Comparison of ENCODE assay signal across 9 cellular contexts in the genomic region with DNA sequence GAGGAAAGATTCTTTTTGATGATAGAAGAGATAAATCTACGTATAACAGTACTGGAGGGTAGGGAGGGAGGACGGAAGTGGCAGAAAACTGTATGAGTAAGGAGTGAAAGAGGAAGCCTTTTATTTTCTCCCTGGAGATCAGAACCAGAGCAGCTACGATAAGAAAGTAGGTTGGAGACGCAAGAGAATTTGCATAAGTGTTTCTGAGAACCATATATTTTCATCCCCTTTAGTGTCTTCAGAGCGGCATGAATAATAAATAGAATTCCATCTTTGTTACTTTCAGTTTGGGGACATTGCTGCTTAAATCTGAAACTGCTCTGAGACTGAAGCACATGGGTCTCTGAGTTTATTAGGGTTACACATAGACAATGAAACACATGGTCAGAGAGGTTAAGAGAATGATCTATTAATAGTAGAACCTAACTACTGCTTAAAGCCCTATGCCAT.
A peak's percentile ranks its signal among the peaks of the same experiment; 100 is the strongest.
DNase-seq lines count a peak whose midpoint lies in the region; ATAC-seq and TF ChIP-seq lines count a peak whose summit lies in the region.
"Had no signal": no experiment of that assay in that cellular context is flagged by ENCODE, and none has a peak within 500 bp of the region (broad histone marks: within the 10 kb centered on the region; RNA-seq: fewer than 3 reads in every experiment).

No MANE protein-coding gene starts in this region.

- TF ChIP-seq CTCF in Loucy (conservative IDR thresholded peaks at IDR 0.05; ENCODE audit: low read length) (no peak), esophagus muscularis mucosa (IDR thresholded peaks at IDR 0.05) (no peak), RWPE1 (conservative IDR thresholded peaks at IDR 0.05; ENCODE audit: low read depth) (no peak), mucosa of descending colon (IDR thresholded peaks at IDR 0.05) (no peak), upper lobe of left lung (IDR thresholded peaks at IDR 0.05) (no peak)

- 53% methylated on average over 5 of the region's 5 CpGs for WGBS in esophagus muscularis mucosa
- WGBS in upper lobe of left lung, 2 donors = 20 to 28% methylated on average over 5 of the region's 5 CpGs

- ATAC-seq in GM18505 (IDR thresholded peaks at IDR 0.05; ENCODE audit: unreplicated experiment) (peak; percentile 74), GM21717 (IDR thresholded peaks at IDR 0.05; ENCODE audit: unreplicated experiment) (peak; percentile 85), mucosa of descending colon (no peak), left ventricle myocardium superior (no peak), upper lobe of left lung (ENCODE audit: low FRiP score in 2 of 2) (no peak)
- ATAC-seq: Panc1 had no signal

- H3K36me3 ChIP-seq in Loucy (ENCODE audit: insufficient read depth, low read length) = no peaks in the 10 kb centered on the region
- no peaks in the 10 kb centered on the region for H3K36me3 ChIP-seq in esophagus muscularis mucosa
- no peaks in the 10 kb centered on the region for H3K36me3 ChIP-seq in mucosa of descending colon (ENCODE audit: low read depth)
- no peaks in the 10 kb centered on the region for H3K36me3 ChIP-seq in upper lobe of left lung

- TF ChIP-seq EP300 in esophagus muscularis mucosa (IDR thresholded peaks at IDR 0.05) = no peak
- TF ChIP-seq EP300 in upper lobe of left lung (IDR thresholded peaks at IDR 0.05) = no peak

- DNase-seq in esophagus muscularis mucosa (ENCODE audit: extremely low spot score) = peak; percentile 5
- no peak for DNase-seq in RWPE1 (ENCODE audit: low spot score)
- no peak for DNase-seq in mucosa of descending colon
- DNase-seq in left ventricle myocardium superior = no peak
- DNase-seq in upper lobe of left lung = no peak

- CTCF ChIA-PET in RWPE1 (lab: Yijun Ruan, JAX) = no interaction called here

- intact Hi-C loops in esophagus muscularis mucosa (cut with DNase I) = no loop called here
- intact Hi-C loops in mucosa of descending colon (cut with DNase I, micrococcal nuclease) = no loop called here
- intact Hi-C loops in left ventricle myocardium superior (cut with micrococcal nuclease) = no loop called here

- no peaks in the 10 kb centered on the region for H3K9me2 ChIP-seq in Loucy (replicated peaks; ENCODE audit: low read depth, low read length)

- H3F3A ChIP-seq in Loucy (ENCODE audit: low read depth) = no peaks in the 10 kb centered on the region

- no peaks in the 10 kb centered on the region for H4K20me1 ChIP-seq in Loucy (ENCODE audit: insufficient read depth, low read length, poor library complexity, severe bottlenecking)

- POLR2A ChIA-PET in RWPE1 (lab: Yijun Ruan, JAX; ENCODE audit: low non-redundant PET) = no interaction called here

- TF ChIP-seq POLR2A in GM18505 (IDR thresholded peaks at IDR 0.05; ENCODE audit: borderline replicate concordance, extremely low read depth, insufficient read depth, insufficient read length) (no peak), esophagus muscularis mucosa (IDR thresholded peaks at IDR 0.05; ENCODE audit: low read depth) (no peak), upper lobe of left lung (IDR thresholded peaks at IDR 0.05) (no peak)

- H3K4me3 ChIP-seq in Loucy (ENCODE audit: low read length, poor library complexity, severe bottlenecking) = peak overlapping the region; percentile 53
- peak overlapping the region in 2 of 4 donors; percentile 15 to 33 for H3K4me3 ChIP-seq in esophagus muscularis mucosa
- H3K4me3 ChIP-seq in mucosa of descending colon = no peak overlapping the region
- no peak overlapping the region for H3K4me3 ChIP-seq in upper lobe of left lung

- H3K9me3 ChIP-seq in Loucy (ENCODE audit: insufficient read depth, low read depth, low read length) (no peaks in the 10 kb centered on the region), esophagus muscularis mucosa (no peaks in the 10 kb centered on the region), mucosa of descending colon (no peaks in the 10 kb centered on the region), upper lobe of left lung (no peaks in the 10 kb centered on the region)

- H3K4me2 ChIP-seq in Loucy (ENCODE audit: low read depth, low read length, poor library complexity, severe bottlenecking) = peak overlapping the region; percentile 41

- peak overlapping the region; percentile 20 for H3K9ac ChIP-seq in Loucy (ENCODE audit: low read depth, low read length, poor library complexity, severe bottlenecking)

- H3K27me3 ChIP-seq in Loucy (ENCODE audit: insufficient read depth, low read length, poor library complexity, severe bottlenecking) = no peaks in the 10 kb centered on the region
- no peaks in the 10 kb centered on the region for H3K27me3 ChIP-seq in esophagus muscularis mucosa
- no peaks in the 10 kb centered on the region for H3K27me3 ChIP-seq in upper lobe of left lung

- no peaks in the 10 kb centered on the region for H3K79me2 ChIP-seq in Loucy (ENCODE audit: insufficient read depth, low read length)

- peak overlapping the region; percentile 51; the same call in 1 of the 2 replicates for H2AFZ ChIP-seq in Loucy (ENCODE audit: low read length)

- H3K4me1 ChIP-seq in Loucy (ENCODE audit: insufficient read depth, low read length, poor library complexity, severe bottlenecking) (no peaks in the 10 kb centered on the region), esophagus muscularis mucosa (peaks cover 0 to 3% (median 0%) of the 10 kb centered on the region in 4 donors), mucosa of descending colon (ENCODE audit: low read depth) (no peaks in the 10 kb centered on the region), upper lobe of left lung (no peaks in the 10 kb centered on the region)

- H3K27ac ChIP-seq in esophagus muscularis mucosa (replicated peaks in 1 of 4) (no peak overlapping the region), RWPE1 (no peak overlapping the region), upper lobe of left lung (no peak overlapping the region)

Comparison
In these comparisons a context has a peak if more than half of its experiments do, and no peak if none do; other contexts are left out.
1. ATAC-seq: peak in GM18505 (single experiment) and GM21717 (single experiment); none in mucosa of descending colon (single experiment), left ventricle myocardium superior (single experiment) and upper lobe of left lung (0 of 2).